In the genomic region with DNA sequence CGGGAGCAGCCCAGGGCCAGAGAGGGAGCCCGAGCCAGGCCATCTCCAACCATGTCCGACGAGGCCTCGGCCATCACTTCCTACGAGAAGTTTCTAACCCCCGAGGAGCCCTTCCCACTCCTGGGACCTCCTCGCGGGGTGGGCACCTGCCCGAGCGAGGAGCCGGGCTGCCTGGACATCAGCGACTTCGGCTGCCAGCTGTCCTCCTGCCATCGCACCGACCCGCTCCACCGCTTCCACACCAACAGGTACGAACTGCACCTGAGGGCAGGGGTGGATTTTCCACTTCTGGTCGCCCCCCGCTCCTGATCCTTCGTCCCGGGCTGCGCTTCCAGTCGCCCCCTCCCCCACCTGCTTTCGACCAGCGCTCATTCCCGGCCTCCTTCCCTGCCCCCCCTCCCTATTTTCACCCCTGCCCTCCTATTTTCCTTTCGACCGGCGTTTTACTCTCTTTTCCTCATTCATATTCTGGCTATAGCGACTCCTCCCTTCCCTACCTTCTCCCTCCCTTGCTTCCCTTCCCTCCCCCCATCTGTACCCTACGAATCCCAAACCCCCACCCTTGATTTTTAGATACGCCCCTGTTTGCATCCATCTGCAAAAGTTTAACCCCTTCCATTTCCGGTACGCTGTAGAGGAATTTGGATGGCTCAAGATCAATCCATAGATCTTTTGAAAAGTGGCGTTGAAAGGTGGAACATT, we compare ENCODE assay signal across 8 cellular contexts. TPM values are rescaled to one million over a fixed set of nuclear protein-coding genes. Genes with fewer than 3 reads are reported as not detected.
A peak's percentile ranks its signal among the peaks of the same experiment; 100 is the strongest.
DNase-seq lines count a peak whose midpoint lies in the region; ATAC-seq and TF ChIP-seq lines count a peak whose summit lies in the region.

No MANE protein-coding gene starts in this region.

- no peak overlapping the region for H3K23ac ChIP-seq in mesenchymal stem cell (ENCODE audit: low read length in 2 of 2)

- peaks cover 0 to 3% of the 10 kb centered on the region in 2 experiments for H3K27me3 ChIP-seq in mesenchymal stem cell (ENCODE audit: control insufficient read depth in 1 of 2, insufficient read depth in 1 of 2, low read length in 2 of 2)
- no peaks in the 10 kb centered on the region for H3K27me3 ChIP-seq in upper lobe of left lung

- H3K79me1 ChIP-seq in mesenchymal stem cell (replicated peaks; ENCODE audit: low read length, poor library complexity, severe bottlenecking), result no peaks in the 10 kb centered on the region

- peak overlapping the region; percentile 70 for H3K4me2 ChIP-seq in mesenchymal stem cell (ENCODE audit: low read length, poor library complexity, severe bottlenecking)

- H3K36me3 Mint-ChIP-seq in CD14-positive monocyte, result peaks cover 0 to 11% of the 10 kb centered on the region in 2 donors
- peaks cover 4% of the 10 kb centered on the region for H3K36me3 Mint-ChIP-seq in brain

- H2BK15ac ChIP-seq in mesenchymal stem cell (ENCODE audit: low read depth, poor library complexity, severe bottlenecking), result peak overlapping the region; percentile 48

- H2BK5ac ChIP-seq in mesenchymal stem cell (ENCODE audit: low read depth, low read length, poor library complexity, severe bottlenecking), result peak overlapping the region; percentile 31

- intact Hi-C loops in CD14-positive monocyte (cut with micrococcal nuclease), result no loop called here

- peak; percentile 72 for ATAC-seq in upper lobe of left lung (ENCODE audit: low FRiP score in 2 of 2)

- H3K9me3 ChIP-seq in mesenchymal stem cell (ENCODE audit: control insufficient read depth, low read length) (no peaks in the 10 kb centered on the region), upper lobe of left lung (peaks cover 0 to 7% (median 0%) of the 10 kb centered on the region in 4 donors)

- no peak for TF ChIP-seq EP300 in upper lobe of left lung (IDR thresholded peaks at IDR 0.05)

- H3K4me3 ChIP-seq in mesenchymal stem cell (ENCODE audit: insufficient read depth in 1 of 2, low read depth in 1 of 2, low read length in 2 of 2) (peak overlapping the region; percentile 84), upper lobe of left lung (peak overlapping the region; percentile 55 to 86 (median 70))

- H3K27ac Mint-ChIP-seq in CD14-positive monocyte (peak overlapping the region; percentile 32 to 79 (median 45)), brain (peak overlapping the region in 4 of 5 experiments; percentile 35 to 83 (median 59))

- no peaks in the 10 kb centered on the region for H3K36me3 ChIP-seq in mesenchymal stem cell (ENCODE audit: control insufficient read depth in 1 of 2, insufficient read depth in 2 of 2, low read depth in 1 of 2, low read length in 2 of 2)
- no peaks in the 10 kb centered on the region for H3K36me3 ChIP-seq in upper lobe of left lung

- H3K14ac ChIP-seq in mesenchymal stem cell (ENCODE audit: low read length in 2 of 2), result peak overlapping the region in 1 of 2 experiments; percentile 53

- H3K18ac ChIP-seq in mesenchymal stem cell (ENCODE audit: low read depth in 1 of 2, low read length in 2 of 2), result peak overlapping the region; percentile 90 to 94

- no peak for TF ChIP-seq POLR2A in upper lobe of left lung (IDR thresholded peaks at IDR 0.05)

- no peak overlapping the region for H2BK12ac ChIP-seq in mesenchymal stem cell (ENCODE audit: low read length in 2 of 2)

- WGBS in mesenchymal stem cell, result 0% methylated on average over 31 of the region's 37 CpGs
- 1 to 38% methylated on average over 16 to 37 of the region's 37 CpGs for WGBS in upper lobe of left lung, 2 donors

- H3K4me1 ChIP-seq in mesenchymal stem cell (ENCODE audit: control insufficient read depth, insufficient read depth, low read depth, low read length) (peaks cover 4% of the 10 kb centered on the region), upper lobe of left lung (peaks cover 0 to 11% (median 4%) of the 10 kb centered on the region in 4 donors)

- peak overlapping the region; percentile 68 for H4K91ac ChIP-seq in mesenchymal stem cell (ENCODE audit: low read length)

- H3K4me3 Mint-ChIP-seq in CD14-positive monocyte (peak overlapping the region; percentile 76 to 79), brain (peak overlapping the region; percentile 82 to 93 (median 89))

- H2AFZ ChIP-seq in mesenchymal stem cell (ENCODE audit: low read depth, low read length), result no peak overlapping the region

- H3K27ac ChIP-seq in mesenchymal stem cell (ENCODE audit: low read length, poor library complexity, severe bottlenecking) (peak overlapping the region; percentile 32), upper lobe of left lung (peak overlapping the region; percentile 85 to 93 (median 86))

- TF ChIP-seq CTCF in CD14-positive monocyte (IDR thresholded peaks at IDR 0.05) (no peak), brain (conservative IDR thresholded peaks at IDR 0.05) (no peak), upper lobe of left lung (IDR thresholded peaks at IDR 0.05) (no peak)

- peaks cover 35% of the 10 kb centered on the region for H3K4me1 Mint-ChIP-seq in CD14-positive monocyte
- peaks cover 50% of the 10 kb centered on the region for H3K4me1 Mint-ChIP-seq in brain

- H3K9ac ChIP-seq in mesenchymal stem cell (ENCODE audit: low read length), result peak overlapping the region; percentile 88

- no peak overlapping the region for H2AK5ac ChIP-seq in mesenchymal stem cell (ENCODE audit: low read length, severe bottlenecking)

- no peak overlapping the region for H2BK120ac ChIP-seq in mesenchymal stem cell (ENCODE audit: low read depth, low read length)

- H4K8ac ChIP-seq in mesenchymal stem cell (ENCODE audit: low read length), result peak overlapping the region; percentile 75

- DNase-seq in CD14-positive monocyte (ENCODE audit: low spot score) (no peak), HPDE6-E6E7 (ENCODE audit: extremely low spot score) (peak; percentile 4), mesenchymal stem cell (peak; percentile 5), upper lobe of left lung (no peak), NCI-H524 (lab: John Stamatoyannopoulos, UW) (no peak), NCI-H2196 (lab: John Stamatoyannopoulos, UW; ENCODE audit: unreplicated experiment) (no peak), GOT3 (lab: John Stamatoyannopoulos, UW) (no peak)

- H3K9me3 Mint-ChIP-seq in CD14-positive monocyte (peaks cover 0 to 15% (median 2%) of the 10 kb centered on the region in 7 donors), brain (no peaks in the 10 kb centered on the region)

- H3K4ac ChIP-seq in mesenchymal stem cell (ENCODE audit: low read depth in 1 of 2, low read length in 2 of 2), result peak overlapping the region in 1 of 2 experiments; percentile 86

- H3K27me3 Mint-ChIP-seq in CD14-positive monocyte (ENCODE audit: low read depth in 3 of 3) (no peaks in the 10 kb centered on the region), brain (no peaks in the 10 kb centered on the region)

RNA-seq across cellular contexts. Expression of gene FAM199X, which starts 0.6 kb away (rescaled TPM):
- polyA plus RNA-seq in CD14-positive monocyte (1 to 10 TPM; 5.0 to 8.2 TPM), brain (ENCODE audit: insufficient read depth, low read depth, low replicate concordance) (8.4 TPM)
- polyA plus RNA-seq in mesenchymal stem cell (2013, experiment 1 of 2), result 9.2 TPM
- polyA plus RNA-seq in mesenchymal stem cell (2013, experiment 2 of 2), result 9.6 TPM
- 10 to 100 TPM in 5 of 6 donors, 1 to 10 TPM in 1; 8.3 to 25.4 (median 15.3) TPM for total RNA-seq in upper lobe of left lung

RNA-seq across cellular contexts. Expression of gene SLC25A53, which starts 10.1 kb away (rescaled TPM):
- polyA plus RNA-seq in CD14-positive monocyte (1 to 10 TPM; 7.6 to 9.6 TPM), brain (ENCODE audit: insufficient read depth, low read depth, low replicate concordance) (5.6 TPM)
- 6.5 TPM for polyA plus RNA-seq in mesenchymal stem cell (2013, experiment 1 of 2)
- 6.1 TPM for polyA plus RNA-seq in mesenchymal stem cell (2013, experiment 2 of 2)
- total RNA-seq in upper lobe of left lung, result 10 to 100 TPM in 1 of 6 donors, 1 to 10 TPM in 5; 2.3 to 13.5 (median 7.6) TPM

RNA-seq across cellular contexts. Expression of gene ZCCHC18, which starts 54.6 kb away (rescaled TPM):
- polyA plus RNA-seq in CD14-positive monocyte, result not detected
- 4.3 TPM for polyA plus RNA-seq in brain (ENCODE audit: insufficient read depth, low read depth, low replicate concordance)
- 0.48 TPM for polyA plus RNA-seq in mesenchymal stem cell (2013, experiment 1 of 2)
- polyA plus RNA-seq in mesenchymal stem cell (2013, experiment 2 of 2), result 1.2 TPM
- 10 to 100 TPM in 1 of 6 donors, 1 to 10 TPM in 1, under 1 TPM in 3, not detected in 1; 0.15 to 45.1 (median 0.26) TPM for total RNA-seq in upper lobe of left lung

Comparison
In these comparisons a context has a peak if more than half of its experiments do, and no peak if none do; other contexts are left out.
1. DNase-seq: peak in HPDE6-E6E7 (single experiment) and mesenchymal stem cell (single experiment); none in CD14-positive monocyte (single experiment), upper lobe of left lung (0 of 2), NCI-H524 (0 of 2), NCI-H2196 (single experiment) and GOT3 (single experiment).